ENCODE assay signal across 8 cellular contexts in the genomic region with DNA sequence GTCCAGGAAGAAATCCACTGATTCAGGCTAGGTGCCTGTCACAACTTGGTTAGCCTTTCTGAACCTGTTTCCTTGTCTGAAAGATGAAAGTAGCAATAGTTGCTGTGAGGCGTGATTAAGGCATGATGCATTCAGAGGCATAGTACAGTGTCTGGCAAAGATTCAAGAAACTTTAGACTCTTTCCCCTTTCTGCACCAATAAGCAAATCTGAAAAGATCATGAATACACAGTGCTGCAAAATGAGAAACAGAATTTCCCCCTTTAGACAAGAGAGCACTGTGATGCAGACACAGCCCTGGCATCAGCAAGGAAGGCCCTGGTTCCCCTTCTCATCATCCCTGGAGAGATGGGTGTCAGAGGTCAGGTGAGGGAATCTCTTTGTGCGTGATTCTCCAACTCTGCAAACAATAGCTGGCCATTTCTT. TPM values are rescaled to one million over a fixed set of nuclear protein-coding genes. Genes with fewer than 3 reads are reported as not detected.
A peak's percentile ranks its signal among the peaks of the same experiment; 100 is the strongest.
DNase-seq lines count a peak whose midpoint lies in the region; ATAC-seq and TF ChIP-seq lines count a peak whose summit lies in the region.

No MANE protein-coding gene starts in this region.

- H3K27me3 ChIP-seq in OCI-LY3 (ENCODE audit: low read depth, low read length) (no peaks in the 10 kb centered on the region), thymus (ENCODE audit: control insufficient read depth, insufficient read depth) (no peaks in the 10 kb centered on the region)

- H3K36me3 ChIP-seq in OCI-LY3 (replicated peaks; ENCODE audit: low read depth, low read length), result no peaks in the 10 kb centered on the region
- peaks cover 50% of the 10 kb centered on the region for H3K36me3 ChIP-seq in thymus (ENCODE audit: control insufficient read depth, insufficient read depth)

- DNase-seq in AG08396 (ENCODE audit: low spot score) (peak; percentile 52), fibroblast of peridontal ligament (ENCODE audit: extremely low read depth) (peak; percentile 79), nucleus accumbens (lab: John Stamatoyannopoulos, UW) (no peak), NCI-H187 (lab: John Stamatoyannopoulos, UW) (no peak), foreskin melanocyte (no peak)

- H3K9ac ChIP-seq in OCI-LY3 (ENCODE audit: low read length), result peak overlapping the region; percentile 19; the same call in 1 of the 2 replicates

- no peak for TF ChIP-seq CTCF in OCI-LY3 (IDR thresholded peaks at IDR 0.05; ENCODE audit: low read depth, low read length)

- H3K4me2 ChIP-seq in OCI-LY3 (ENCODE audit: low read length), result peak overlapping the region; percentile 70

- peaks cover 6% of the 10 kb centered on the region; the same call in 1 of the 2 replicates for H4K20me1 ChIP-seq in OCI-LY3 (ENCODE audit: insufficient read depth, low read length)

- H3K27ac ChIP-seq in OCI-LY3 (ENCODE audit: low read length), result peak overlapping the region; percentile 54
- H3K27ac ChIP-seq in thymus (ENCODE audit: low read depth), result peak overlapping the region; percentile 56

- H3K4me1 ChIP-seq in OCI-LY3 (ENCODE audit: low read length) (peaks cover 22% of the 10 kb centered on the region), thymus (ENCODE audit: control insufficient read depth, insufficient read depth, low read length) (peaks cover 14% of the 10 kb centered on the region)

- H3K4me3 ChIP-seq in OCI-LY3 (ENCODE audit: low read length), result peak overlapping the region; percentile 11; the same call in 1 of the 2 replicates
- H3K4me3 ChIP-seq in thymus (ENCODE audit: low read length), result no peak overlapping the region

- H3K79me2 ChIP-seq in OCI-LY3 (ENCODE audit: low read length), result no peaks in the 10 kb centered on the region

- H3K9me3 ChIP-seq in OCI-LY3 (ENCODE audit: insufficient read depth, low read length) (no peaks in the 10 kb centered on the region), thymus (ENCODE audit: control insufficient read depth) (no peaks in the 10 kb centered on the region)

- 85% methylated on average over 2 of the region's 2 CpGs for WGBS in thymus

- H2AFZ ChIP-seq in OCI-LY3 (ENCODE audit: low read depth, low read length), result no peak overlapping the region

- peak; percentile 57 for ATAC-seq in GM21360 (IDR thresholded peaks at IDR 0.05; ENCODE audit: unreplicated experiment)

RNA-seq across cellular contexts. Expression of gene ITPKB, which starts 41.9 kb away (rescaled TPM):
- 32.0 TPM for polyA plus RNA-seq in thymus

Comparison
In these comparisons a context has a peak if more than half of its experiments do, and no peak if none do; other contexts are left out.
1. DNase-seq: peak in AG08396 (single experiment) and fibroblast of peridontal ligament (single experiment); none in nucleus accumbens (0 of 56), NCI-H187 (0 of 2) and foreskin melanocyte (single experiment).